In the genomic region with DNA sequence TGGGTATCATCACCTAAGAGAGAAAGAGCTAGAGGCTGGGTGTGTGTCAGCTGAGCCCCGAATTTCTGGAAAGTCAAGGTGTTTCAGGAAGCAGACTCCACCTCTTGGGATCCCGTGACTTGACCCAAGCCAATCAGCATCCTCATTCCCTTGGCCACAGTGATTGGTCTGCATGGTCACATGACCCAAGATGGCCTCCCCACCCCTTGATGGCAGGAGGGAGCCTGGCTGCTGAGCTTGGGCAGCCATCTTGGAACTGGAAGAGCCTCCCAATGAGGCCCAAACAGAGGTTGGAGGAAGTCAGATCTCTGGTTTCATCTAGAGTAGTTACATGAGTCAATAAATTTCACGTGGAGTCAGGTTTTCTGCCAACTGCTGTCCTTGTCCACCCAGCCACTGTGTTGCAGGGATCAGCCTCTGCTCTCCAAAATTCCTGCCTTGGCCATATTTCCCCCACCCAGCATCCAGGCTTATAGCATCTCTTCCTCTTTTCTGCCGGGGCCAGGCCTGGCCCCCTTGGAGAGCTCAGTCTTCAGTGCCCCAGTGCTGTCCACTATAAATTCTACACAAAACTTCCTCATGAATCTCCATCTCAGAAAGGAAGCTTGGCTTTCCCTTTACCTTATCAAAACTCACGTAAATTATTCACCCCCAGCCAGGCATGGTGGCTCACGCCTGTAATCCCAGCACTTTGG, we compare ENCODE assay signal across 1 cellular context.
A peak's percentile ranks its signal among the peaks of the same experiment; 100 is the strongest.
TF ChIP-seq lines count a peak whose summit lies in the region.

No MANE protein-coding gene starts in this region.

TF ChIP-seq in HepG2, 621 proteins besides CTCF, POLR2A, EP300 and RAD21:
- TF ChIP-seq SCMH1 (CRISPR knock-in tag; IDR thresholded peaks at IDR 0.05; ENCODE audit: borderline replicate concordance) (no peak), ELF4 (CRISPR knock-in tag; IDR thresholded peaks at IDR 0.05; ENCODE audit: borderline replicate concordance) (no peak), ZNF510 (CRISPR knock-in tag; IDR thresholded peaks at IDR 0.05; ENCODE audit: low read depth) (no peak), MEIS2 (CRISPR knock-in tag; IDR thresholded peaks at IDR 0.05) (no peak), KDM4B (CRISPR knock-in tag; IDR thresholded peaks at IDR 0.05) (no peak), ZBTB1 (CRISPR knock-in tag; IDR thresholded peaks at IDR 0.05; ENCODE audit: borderline replicate concordance) (no peak), NFYC (CRISPR knock-in tag; IDR thresholded peaks at IDR 0.05) (peak; percentile 18; the same call in 1 of the 2 replicates), FOXC1 (CRISPR knock-in tag; IDR thresholded peaks at IDR 0.05; ENCODE audit: borderline replicate concordance) (no peak), MEF2D (CRISPR knock-in tag; IDR thresholded peaks at IDR 0.05) (no peak), YY1 (IDR thresholded peaks at IDR 0.05; ENCODE audit: insufficient read depth, insufficient replicate concordance, low read depth, low read length) (peak; percentile 72)
- TF ChIP-seq, protein P1, sequence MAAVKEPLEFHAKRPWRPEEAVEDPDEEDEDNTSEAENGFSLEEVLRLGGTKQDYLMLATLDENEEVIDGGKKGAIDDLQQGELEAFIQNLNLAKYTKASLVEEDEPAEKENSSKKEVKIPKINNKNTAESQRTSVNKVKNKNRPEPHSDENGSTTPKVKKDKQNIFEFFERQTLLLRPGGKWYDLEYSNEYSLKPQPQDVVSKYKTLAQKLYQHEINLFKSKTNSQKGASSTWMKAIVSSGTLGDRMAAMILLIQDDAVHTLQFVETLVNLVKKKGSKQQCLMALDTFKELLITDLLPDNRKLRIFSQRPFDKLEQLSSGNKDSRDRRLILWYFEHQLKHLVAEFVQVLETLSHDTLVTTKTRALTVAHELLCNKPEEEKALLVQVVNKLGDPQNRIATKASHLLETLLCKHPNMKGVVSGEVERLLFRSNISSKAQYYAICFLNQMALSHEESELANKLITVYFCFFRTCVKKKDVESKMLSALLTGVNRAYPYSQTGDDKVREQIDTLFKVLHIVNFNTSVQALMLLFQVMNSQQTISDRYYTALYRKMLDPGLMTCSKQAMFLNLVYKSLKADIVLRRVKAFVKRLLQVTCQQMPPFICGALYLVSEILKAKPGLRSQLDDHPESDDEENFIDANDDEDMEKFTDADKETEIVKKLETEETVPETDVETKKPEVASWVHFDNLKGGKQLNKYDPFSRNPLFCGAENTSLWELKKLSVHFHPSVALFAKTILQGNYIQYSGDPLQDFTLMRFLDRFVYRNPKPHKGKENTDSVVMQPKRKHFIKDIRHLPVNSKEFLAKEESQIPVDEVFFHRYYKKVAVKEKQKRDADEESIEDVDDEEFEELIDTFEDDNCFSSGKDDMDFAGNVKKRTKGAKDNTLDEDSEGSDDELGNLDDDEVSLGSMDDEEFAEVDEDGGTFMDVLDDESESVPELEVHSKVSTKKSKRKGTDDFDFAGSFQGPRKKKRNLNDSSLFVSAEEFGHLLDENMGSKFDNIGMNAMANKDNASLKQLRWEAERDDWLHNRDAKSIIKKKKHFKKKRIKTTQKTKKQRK (IDR thresholded peaks at IDR 0.05; ENCODE audit: low read length) = no peak
